In the genomic region with DNA sequence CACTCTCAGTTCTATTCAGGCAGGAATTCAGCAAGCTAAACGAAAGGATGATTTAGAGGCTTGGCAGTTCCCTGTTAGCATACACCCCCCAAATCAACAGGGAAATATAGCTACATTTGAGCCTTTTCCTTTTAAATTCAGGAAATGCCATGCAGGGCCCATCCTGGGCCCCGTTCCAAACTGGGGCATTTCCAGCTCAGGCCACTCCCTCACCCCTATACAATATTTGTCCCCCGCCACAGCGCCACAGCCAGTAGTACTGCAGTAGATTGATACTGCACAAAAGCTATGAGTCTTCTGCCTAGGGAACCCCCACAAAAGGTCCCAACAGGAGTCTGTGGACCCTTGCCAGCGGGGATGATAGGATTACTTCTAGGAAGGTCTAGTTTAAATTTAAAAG, we compare ENCODE assay signal across 20 cellular contexts.
DNase-seq lines count a peak whose midpoint lies in the region; ATAC-seq and TF ChIP-seq lines count a peak whose summit lies in the region.
"Had no signal": no experiment of that assay in that cellular context is flagged by ENCODE, and none has a peak within 500 bp of the region (broad histone marks: within the 10 kb centered on the region; RNA-seq: fewer than 3 reads in every experiment).

No MANE protein-coding gene starts in this region.

- H2BK12ac ChIP-seq in H9 (ENCODE audit: insufficient read length, low read depth, low read length) = no peak overlapping the region

- H3K9me3 Mint-ChIP-seq in H9 = peaks cover 43 to 44% of the 10 kb centered on the region in 2 experiments

- H3K9me3 ChIP-seq in A673 (ENCODE audit: low read depth, low read length, poor library complexity, severe bottlenecking) = no peaks in the 10 kb centered on the region
- H3K9me3 ChIP-seq in H9 (ENCODE audit: control insufficient read depth, low read depth, low read length) = peaks cover 5% of the 10 kb centered on the region
- peaks cover 15% of the 10 kb centered on the region for H3K9me3 ChIP-seq in HUES64 (ENCODE audit: insufficient read depth, low read depth, low read length)
- peaks cover 14% of the 10 kb centered on the region for H3K9me3 ChIP-seq in iPS-18a (ENCODE audit: control insufficient read depth, low read depth, low read length)
- H3K9me3 ChIP-seq: A549, Caco-2 had no signal

- H3K4me2 ChIP-seq in H9 (ENCODE audit: insufficient read depth, insufficient read length, low read length) = no peak overlapping the region
- H3K4me2 ChIP-seq: A549 had no signal

- no peak overlapping the region for H2BK5ac ChIP-seq in H9 (ENCODE audit: insufficient read length, low read length)

- no peaks in the 10 kb centered on the region for H3K36me3 ChIP-seq in A673 (ENCODE audit: insufficient read depth, low read length, poor library complexity, severe bottlenecking)
- no peaks in the 10 kb centered on the region for H3K36me3 ChIP-seq in HUES64 (ENCODE audit: insufficient read depth, low read length)
- H3K36me3 ChIP-seq in iPS-18a (ENCODE audit: control insufficient read depth, low read depth, low read length) = no peaks in the 10 kb centered on the region

- no peak overlapping the region for H3K9ac ChIP-seq in H9 (ENCODE audit: extremely low read depth, insufficient read length, low read length)
- H3K9ac ChIP-seq in HUES64 (ENCODE audit: low read depth, low read length) = no peak overlapping the region
- no peak overlapping the region for H3K9ac ChIP-seq in iPS-18a (ENCODE audit: low read length)

- H3T11ph ChIP-seq in H9 (ENCODE audit: low read length) = no peak overlapping the region

- H4K8ac ChIP-seq in H9 (replicated peaks; ENCODE audit: insufficient read length, low read depth, low read length) = no peak overlapping the region

- H2BK120ac ChIP-seq in H9 (ENCODE audit: low read depth, low read length, poor library complexity, severe bottlenecking) = no peak overlapping the region

- BruUV-seq in A673 (replicated peaks; lab: Mats Ljungman, UMichigan) = no TSS peak

- H3K18ac ChIP-seq in H9 (ENCODE audit: insufficient read length, low read depth, low read length) = no peak overlapping the region

- H4K5ac ChIP-seq in H9 (ENCODE audit: insufficient read length, low read depth, low read length) = no peak overlapping the region

- no peaks in the 10 kb centered on the region for H3K23me2 ChIP-seq in H9 (ENCODE audit: insufficient read length, low read depth, low read length, poor library complexity, severe bottlenecking)

- H2BK15ac ChIP-seq in H9 (ENCODE audit: low read depth, low read length) = no peak overlapping the region

- no peak for ATAC-seq in HG02610 (IDR thresholded peaks at IDR 0.05; ENCODE audit: unreplicated experiment)
- ATAC-seq: A549; CD8-positive, alpha-beta T cell; GM12878; HCT116 had no signal

- H3K27me3 ChIP-seq in A673 (replicated peaks; ENCODE audit: insufficient read depth, low read depth, low read length, poor library complexity) = no peaks in the 10 kb centered on the region
- H3K27me3 ChIP-seq in H9 (ENCODE audit: insufficient read depth, low read length) = no peaks in the 10 kb centered on the region
- no peaks in the 10 kb centered on the region for H3K27me3 ChIP-seq in HUES64 (ENCODE audit: insufficient read depth, low read length)
- no peaks in the 10 kb centered on the region for H3K27me3 ChIP-seq in iPS-18a (ENCODE audit: control insufficient read depth, insufficient read depth, low read length)

- peaks cover 31 to 34% of the 10 kb centered on the region in 2 experiments for H3K4me1 Mint-ChIP-seq in H9
- H3K4me1 Mint-ChIP-seq: CD4-positive, CD25-positive, alpha-beta regulatory T cell had no signal

- peaks cover 37 to 40% (median 38%) of the 10 kb centered on the region in 3 experiments for H3K36me3 Mint-ChIP-seq in H9 (ENCODE audit: insufficient read depth in 1 of 3, low read depth in 3 of 3)
- H3K36me3 Mint-ChIP-seq: CD4-positive, CD25-positive, alpha-beta regulatory T cell; CD8-positive, alpha-beta T cell had no signal

- no peak overlapping the region for H4K91ac ChIP-seq in H9 (ENCODE audit: insufficient read length, low read depth, low read length)

- H3K56ac ChIP-seq in H9 (ENCODE audit: insufficient read length, low read depth, low read length) = no peak overlapping the region

- H3K23ac ChIP-seq in H9 (ENCODE audit: insufficient read length, low read depth, low read length) = no peak overlapping the region

- TF ChIP-seq CTCF in A673 (conservative IDR thresholded peaks at IDR 0.05; ENCODE audit: low read depth, low read length) (no peak), H9 (conservative IDR thresholded peaks at IDR 0.05) (no peak; the same call in 2 of the 3 replicates)

- no peak overlapping the region for H3K4me3 Mint-ChIP-seq in H9
- H3K4me3 Mint-ChIP-seq: CD4-positive, CD25-positive, alpha-beta regulatory T cell; CD8-positive, alpha-beta T cell had no signal

- peak overlapping the region; percentile 75 for H2BK20ac ChIP-seq in H9 (ENCODE audit: low read depth, low read length, poor library complexity, severe bottlenecking)

- no CpG with 5 or more reads among the region's 5 CpGs for WGBS in H9 (ENCODE audit: extremely low coverage, insufficient read length, low lambda C conversion rate)
- 65% methylated on average over 5 of the region's 5 CpGs for WGBS in HUES64

- no peak overlapping the region for H3K4me3 ChIP-seq in A673 (ENCODE audit: low read depth, low read length, poor library complexity, severe bottlenecking)
- no peak overlapping the region for H3K4me3 ChIP-seq in HUES64 (ENCODE audit: low read length)
- peak overlapping the region; percentile 3 for H3K4me3 ChIP-seq in iPS-18a (ENCODE audit: low read length)
- H3K4me3 ChIP-seq: A549, GM12878 had no signal

- no peaks in the 10 kb centered on the region for H3K79me2 ChIP-seq in H9 (ENCODE audit: insufficient read depth, low read length)

- peak; percentile 82 for DNase-seq in A673 (ENCODE audit: low spot score)
- DNase-seq in H9 = no peak
- no peak for DNase-seq in NCI-H2081 treated with DMSO at 0.1 percent for 48 hours (lab: John Stamatoyannopoulos, UW)
- DNase-seq in OCI-M1 (lab: John Stamatoyannopoulos, UW) = no peak
- DNase-seq: 8988T; Caco-2; CD4-positive, CD25-positive, alpha-beta regulatory T cell; CD8-positive, alpha-beta T cell; DMS 273 treated with DMSO at 0.1 percent for 48 hours; DMS79; EL; GDM1; H7 had no signal

- no peak overlapping the region for H2AK5ac ChIP-seq in H9 (ENCODE audit: insufficient read length, low read length)

- no peaks in the 10 kb centered on the region for H4K20me1 ChIP-seq in H9 (ENCODE audit: control insufficient read depth, insufficient read depth, insufficient read length)

- H2AFZ ChIP-seq in H9 (ENCODE audit: low read length) = no peak overlapping the region

- H3K4me1 ChIP-seq in A673 (ENCODE audit: insufficient read depth, low read length, poor library complexity, severe bottlenecking) (peaks cover 20% of the 10 kb centered on the region), H9 (ENCODE audit: insufficient read depth, low read length) (no peaks in the 10 kb centered on the region), HUES64 (ENCODE audit: insufficient read depth, low read length) (peaks cover 21% of the 10 kb centered on the region), iPS-18a (ENCODE audit: control insufficient read depth, low read depth, low read length) (peaks cover 16% of the 10 kb centered on the region)
- H3K4me1 ChIP-seq: A549, Caco-2 had no signal

- peaks cover 1% of the 10 kb centered on the region for H3K27me3 Mint-ChIP-seq in H9 (ENCODE audit: low read depth)
- H3K27me3 Mint-ChIP-seq: CD4-positive, CD25-positive, alpha-beta regulatory T cell had no signal

- H3K27ac Mint-ChIP-seq in H9 = peak overlapping the region; percentile 6 to 87 (median 81); a peak in 4 of 7 replicates
- H3K27ac Mint-ChIP-seq: CD4-positive, CD25-positive, alpha-beta regulatory T cell; CD8-positive, alpha-beta T cell had no signal

- no peak overlapping the region for H3K27ac ChIP-seq in A673 (ENCODE audit: low read depth, low read length, poor library complexity, severe bottlenecking)
- no peak overlapping the region for H3K27ac ChIP-seq in H9 (ENCODE audit: insufficient read length, low read depth, low read length)
- peak overlapping the region; percentile 27; the same call in 1 of the 2 replicates for H3K27ac ChIP-seq in HUES64 (ENCODE audit: low read depth, low read length)
- no peak overlapping the region for H3K27ac ChIP-seq in iPS-18a (ENCODE audit: low read length)
- H3K27ac ChIP-seq: A549, C4-2B had no signal

- CTCF ChIA-PET in A673 (lab: Charles Lee) = no interaction called here

- H3K4ac ChIP-seq in H9 (ENCODE audit: low read depth, low read length) = no peak overlapping the region

- POLR2A ChIA-PET in A673 (lab: Charles Lee; ENCODE audit: low non-redundant PET) = no interaction called here

- H3K79me1 ChIP-seq in H9 (ENCODE audit: insufficient read depth, low read depth, low read length, poor library complexity, severe bottlenecking) = no peaks in the 10 kb centered on the region

- H3K14ac ChIP-seq in H9 (ENCODE audit: insufficient read depth, low read length) = no peak overlapping the region

- intact Hi-C loops in A673 (cut with micrococcal nuclease; ENCODE audit: unreplicated experiment) = no loop called here
